8 cellular contexts compared by ENCODE assay signal in genomic region chr6:36443498-36443844, GRCh38. TPM values are rescaled to one million over a fixed set of nuclear protein-coding genes. Genes with fewer than 3 reads are reported as not detected.
DNase-seq lines count a peak whose midpoint lies in the region; ATAC-seq and TF ChIP-seq lines count a peak whose summit lies in the region.

No MANE protein-coding gene starts in this region.

- H3K79me2 ChIP-seq in OCI-LY3 (ENCODE audit: low read length) (peaks cover 62% of the 10 kb centered on the region), osteoblast (ENCODE audit: insufficient read depth, low read length) (peaks cover 63% of the 10 kb centered on the region)

- H3K4me1 ChIP-seq in OCI-LY3 (ENCODE audit: low read length) (peaks cover 26% of the 10 kb centered on the region), osteoblast (ENCODE audit: insufficient read depth, low read length) (peaks cover 35% of the 10 kb centered on the region)

- peaks cover 29% of the 10 kb centered on the region for H3K4me1 Mint-ChIP-seq in endothelial cell (ENCODE audit: unreplicated experiment)

- H3K36me3 Mint-ChIP-seq in endothelial cell (ENCODE audit: low read depth, unreplicated experiment) = no peaks in the 10 kb centered on the region

- peak; percentile 33 for DNase-seq in EL
- DNase-seq in endothelial cell (ENCODE audit: low spot score) = no peak
- DNase-seq in osteoblast (ENCODE audit: insufficient read length, low spot score, missing footprints) = peak; percentile 86
- DNase-seq in AG08395 (ENCODE audit: low spot score) = no peak
- no peak for DNase-seq in NCI-H1417 (lab: John Stamatoyannopoulos, UW)
- DNase-seq in HuH-7.5 (ENCODE audit: low spot score) = no peak

- peaks cover 9% of the 10 kb centered on the region for H3K36me3 ChIP-seq in OCI-LY3 (replicated peaks; ENCODE audit: low read depth, low read length)
- peaks cover 15% of the 10 kb centered on the region for H3K36me3 ChIP-seq in osteoblast (ENCODE audit: insufficient read depth, low read length)

- H3K9me3 ChIP-seq in OCI-LY3 (ENCODE audit: insufficient read depth, low read length) (no peaks in the 10 kb centered on the region), osteoblast (ENCODE audit: low read depth, low read length) (no peaks in the 10 kb centered on the region)

- H3K27ac Mint-ChIP-seq in endothelial cell (ENCODE audit: unreplicated experiment) = peak overlapping the region; percentile 95

- H3K4me3 ChIP-seq in OCI-LY3 (ENCODE audit: low read length) = peak overlapping the region; percentile 87
- H3K4me3 ChIP-seq in osteoblast (ENCODE audit: insufficient read depth, low read length) = peak overlapping the region; percentile 93

- no peaks in the 10 kb centered on the region for H3K9me3 Mint-ChIP-seq in endothelial cell (ENCODE audit: unreplicated experiment)

- H3K4me3 Mint-ChIP-seq in endothelial cell (ENCODE audit: unreplicated experiment) = peak overlapping the region; percentile 98

- ATAC-seq in GM21447 (IDR thresholded peaks at IDR 0.05; ENCODE audit: unreplicated experiment) = no peak

- H4K20me1 ChIP-seq in OCI-LY3 (ENCODE audit: insufficient read depth, low read length) (no peaks in the 10 kb centered on the region), osteoblast (ENCODE audit: insufficient read depth, low read length) (peaks cover 6% of the 10 kb centered on the region)

- TF ChIP-seq CTCF in OCI-LY3 (IDR thresholded peaks at IDR 0.05; ENCODE audit: low read depth, low read length) (no peak), endothelial cell (IDR thresholded peaks at IDR 0.05; ENCODE audit: unreplicated experiment) (no peak), osteoblast (IDR thresholded peaks at IDR 0.05; ENCODE audit: extremely low read depth, low read depth, low read length) (no peak)

- H3K27me3 ChIP-seq in OCI-LY3 (ENCODE audit: low read depth, low read length) (no peaks in the 10 kb centered on the region), osteoblast (ENCODE audit: insufficient read depth, low read length) (no peaks in the 10 kb centered on the region)

- H3K4me2 ChIP-seq in OCI-LY3 (ENCODE audit: low read length) (peak overlapping the region; percentile 86), osteoblast (ENCODE audit: insufficient read depth, low read length) (peak overlapping the region; percentile 83)

- peak overlapping the region; percentile 92 for H3K9ac ChIP-seq in OCI-LY3 (ENCODE audit: low read length)

- H2AFZ ChIP-seq in OCI-LY3 (ENCODE audit: low read depth, low read length) (peak overlapping the region; percentile 75), osteoblast (ENCODE audit: low read length) (peak overlapping the region; percentile 44)

- peak overlapping the region; percentile 70 for H3K27ac ChIP-seq in OCI-LY3 (ENCODE audit: low read length)
- peak overlapping the region; percentile 97 for H3K27ac ChIP-seq in osteoblast (ENCODE audit: low read depth, low read length)

- H3K27me3 Mint-ChIP-seq in endothelial cell (ENCODE audit: unreplicated experiment) = peaks cover 4% of the 10 kb centered on the region

RNA-seq across cellular contexts. Expression of gene KCTD20, which starts 0.7 kb away (rescaled TPM):
- total RNA-seq in endothelial cell (ENCODE audit: unreplicated experiment) = 43.0 TPM
- total RNA-seq in osteoblast = 182 and 210 TPM in 2 replicates

RNA-seq across cellular contexts. Expression of gene PXT1, which starts 0.8 kb away (rescaled TPM):
- total RNA-seq in endothelial cell (ENCODE audit: unreplicated experiment) (not detected), osteoblast (under 0.01 TPM in 1 of 2 replicates, not detected in the other)

RNA-seq across cellular contexts. Expression of gene ETV7, which starts 56.0 kb away (rescaled TPM):
- total RNA-seq in endothelial cell (ENCODE audit: unreplicated experiment) (not detected), osteoblast (3.3 and 3.5 TPM in 2 replicates)

Comparison
In these comparisons a context has a peak if more than half of its experiments do, and no peak if none do; other contexts are left out.
1. DNase-seq: peak in EL (single experiment) and osteoblast (single experiment); none in endothelial cell (single experiment), AG08395 (single experiment), NCI-H1417 (0 of 3) and HuH-7.5 (single experiment).